24 cellular contexts compared by ENCODE assay signal in genomic region chr14:22086149-22086548, GRCh38.
DNase-seq lines count a peak whose midpoint lies in the region; ATAC-seq and TF ChIP-seq lines count a peak whose summit lies in the region.
"Had no signal": no experiment of that assay in that cellular context is flagged by ENCODE, and none has a peak within 500 bp of the region (broad histone marks: within the 10 kb centered on the region; RNA-seq: fewer than 3 reads in every experiment).

No MANE protein-coding gene starts in this region.

- H3K27ac Mint-ChIP-seq in activated naive CD4-positive, alpha-beta T cell treated with anti-CD3 and anti-CD28 coated beads, Interleukin-2, amount 50 U/mL, for 24 hours: peak overlapping the region; percentile 65
- peak overlapping the region; percentile 61 to 88 for H3K27ac Mint-ChIP-seq in T-cell
- H3K27ac Mint-ChIP-seq in activated naive CD8-positive, alpha-beta T cell treated with anti-CD3 and anti-CD28 coated beads for 36 hours: peak overlapping the region; percentile 74
- H3K27ac Mint-ChIP-seq: GM23338, mesothelial cell of epicardium had no signal

- ATAC-seq in T-cell (replicated peaks in 1 of 4): no peak
- ATAC-seq in GM21619 (IDR thresholded peaks at IDR 0.05; ENCODE audit: unreplicated experiment): no peak
- ATAC-seq: activated CD4-positive, CD25-positive, alpha-beta regulatory T cell treated with anti-CD3 and anti-CD28 coated beads, Interleukin-2, amount 50 U/mL, for 24 hours; GM23338; heart left ventricle; upper lobe of right lung had no signal

- peak overlapping the region; percentile 79 for H3K4me3 Mint-ChIP-seq in activated naive CD4-positive, alpha-beta T cell treated with anti-CD3 and anti-CD28 coated beads, Interleukin-2, amount 50 U/mL, for 24 hours
- H3K4me3 Mint-ChIP-seq in T-cell: peak overlapping the region; percentile 48 to 76 (median 67)
- peak overlapping the region; percentile 64 for H3K4me3 Mint-ChIP-seq in activated naive CD8-positive, alpha-beta T cell treated with anti-CD3 and anti-CD28 coated beads for 36 hours
- H3K4me3 Mint-ChIP-seq: GM23338, mesothelial cell of epicardium, naive B cell had no signal

- H3K4me3 ChIP-seq in vagina: no peak overlapping the region
- H3K4me3 ChIP-seq: GM23338, heart left ventricle, skin epidermis, upper lobe of right lung had no signal

- no peak for DNase-seq in activated naive CD4-positive, alpha-beta T cell treated with anti-CD3 and anti-CD28 coated beads, Interleukin-2, amount 50 U/mL, for 16 hours
- DNase-seq in T-cell: no peak
- DNase-seq in activated naive CD8-positive, alpha-beta T cell treated with anti-CD3 and anti-CD28 coated beads for 36 hours: no peak
- no peak for DNase-seq in vagina (ENCODE audit: extremely low spot score in 2 of 2)
- no peak for DNase-seq in DMS79 treated with DMSO at 0.1 percent for 48 hours (lab: John Stamatoyannopoulos, UW)
- DNase-seq: activated gamma-delta T cell treated with Interleukin-2 at 50 U/mL for 16 hours, C1 segment of cervical spinal cord, caudate nucleus, EL, heart left ventricle, KG1, naive B cell, NCI-H1417 treated with DMSO at 0.1 percent for 48 hours, NCI-H2081, NCI-H2227 treated with DMSO at 0.1 percent for 48 hours, NCI-H526 treated with DMSO at 0.1 percent for 48 hours, Right ventricle myocardium superior, upper lobe of right lung had no signal

- CTCF ChIA-PET in T-cell (lab: Charles Lee): no interaction called here

- no peaks in the 10 kb centered on the region for H3K36me3 Mint-ChIP-seq in activated naive CD4-positive, alpha-beta T cell treated with anti-CD3 and anti-CD28 coated beads, Interleukin-2, amount 50 U/mL, for 24 hours
- H3K36me3 Mint-ChIP-seq in T-cell: no peaks in the 10 kb centered on the region
- no peaks in the 10 kb centered on the region for H3K36me3 Mint-ChIP-seq in activated naive CD8-positive, alpha-beta T cell treated with anti-CD3 and anti-CD28 coated beads for 36 hours
- H3K36me3 Mint-ChIP-seq: mesothelial cell of epicardium, naive B cell had no signal

- peak overlapping the region; percentile 3 for H3K27ac ChIP-seq in vagina
- H3K27ac ChIP-seq: heart left ventricle, upper lobe of right lung had no signal

- no peaks in the 10 kb centered on the region for H3K9me3 Mint-ChIP-seq in activated naive CD4-positive, alpha-beta T cell treated with anti-CD3 and anti-CD28 coated beads, Interleukin-2, amount 50 U/mL, for 24 hours
- H3K9me3 Mint-ChIP-seq in T-cell: no peaks in the 10 kb centered on the region
- no peaks in the 10 kb centered on the region for H3K9me3 Mint-ChIP-seq in activated naive CD8-positive, alpha-beta T cell treated with anti-CD3 and anti-CD28 coated beads for 36 hours
- H3K9me3 Mint-ChIP-seq: GM23338, mesothelial cell of epicardium had no signal

- no peak for TF ChIP-seq CTCF in vagina (IDR thresholded peaks at IDR 0.05)

- no peaks in the 10 kb centered on the region for H3K27me3 ChIP-seq in vagina
- H3K27me3 ChIP-seq: heart left ventricle, upper lobe of right lung had no signal

- no peak for TF ChIP-seq POLR2A in vagina (IDR thresholded peaks at IDR 0.05)

- H3K9me3 ChIP-seq in vagina: no peaks in the 10 kb centered on the region
- H3K9me3 ChIP-seq: heart left ventricle, upper lobe of right lung had no signal

- intact Hi-C loops in vagina (cut with DNase I): no loop called here

- POLR2A ChIA-PET in T-cell (lab: Charles Lee): no interaction called here

- H3K27me3 Mint-ChIP-seq in activated naive CD4-positive, alpha-beta T cell treated with anti-CD3 and anti-CD28 coated beads, Interleukin-2, amount 50 U/mL, for 24 hours: no peaks in the 10 kb centered on the region
- H3K27me3 Mint-ChIP-seq in T-cell: no peaks in the 10 kb centered on the region
- no peaks in the 10 kb centered on the region for H3K27me3 Mint-ChIP-seq in activated naive CD8-positive, alpha-beta T cell treated with anti-CD3 and anti-CD28 coated beads for 36 hours

- peaks cover 5% of the 10 kb centered on the region for H3K4me1 ChIP-seq in vagina
- H3K4me1 ChIP-seq: upper lobe of right lung had no signal

- H3K36me3 ChIP-seq in vagina: no peaks in the 10 kb centered on the region
- H3K36me3 ChIP-seq: heart left ventricle, upper lobe of right lung had no signal

- H3K4me1 Mint-ChIP-seq in activated naive CD4-positive, alpha-beta T cell treated with anti-CD3 and anti-CD28 coated beads, Interleukin-2, amount 50 U/mL, for 24 hours: peaks cover 26% of the 10 kb centered on the region
- H3K4me1 Mint-ChIP-seq in T-cell: peaks cover 20 to 29% (median 25%) of the 10 kb centered on the region in 3 donors
- H3K4me1 Mint-ChIP-seq in activated naive CD8-positive, alpha-beta T cell treated with anti-CD3 and anti-CD28 coated beads for 36 hours: peaks cover 15% of the 10 kb centered on the region
- H3K4me1 Mint-ChIP-seq: mesothelial cell of epicardium had no signal
